ENCODE assay signal across 8 cellular contexts in the genomic region with DNA sequence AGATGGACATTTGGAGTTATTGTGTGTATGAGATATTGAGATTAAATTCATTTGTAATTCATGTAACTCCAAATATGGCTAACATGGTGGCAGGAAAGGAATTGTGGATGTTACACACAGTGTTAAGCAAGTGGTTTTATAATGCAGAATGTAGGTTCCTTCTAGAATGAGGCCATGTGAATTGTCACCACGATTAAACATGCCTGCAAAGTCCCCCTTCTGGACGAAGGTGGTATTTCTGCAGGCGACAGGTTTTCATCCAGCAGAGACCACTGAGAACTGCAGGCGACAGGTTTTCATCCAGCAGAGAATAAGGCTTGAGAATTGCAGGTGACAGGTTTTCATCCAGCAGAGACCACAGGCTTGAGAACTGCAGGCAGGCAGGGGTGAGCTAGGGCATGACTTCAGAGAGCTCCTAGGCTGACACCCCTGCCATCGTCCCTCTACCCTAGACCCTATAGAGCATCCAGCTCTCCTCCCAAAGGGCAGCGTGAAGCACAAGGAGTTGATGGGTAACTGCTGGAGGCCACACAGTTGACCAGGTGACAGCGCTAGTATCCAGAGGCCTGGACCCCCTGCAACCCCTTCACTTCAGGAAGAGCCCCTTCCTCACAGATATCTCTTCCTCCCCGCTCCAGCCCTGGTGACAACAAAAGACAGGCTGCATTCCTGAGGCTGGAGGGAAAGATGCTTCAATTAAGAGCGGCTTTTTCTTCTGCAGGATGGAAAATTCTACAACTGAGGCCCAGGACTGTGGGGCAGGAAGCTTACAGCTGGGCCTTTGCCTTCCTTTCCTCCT.
DNase-seq lines count a peak whose midpoint lies in the region; ATAC-seq and TF ChIP-seq lines count a peak whose summit lies in the region.

No MANE protein-coding gene starts in this region.

- DNase-seq in AG08395 (ENCODE audit: low spot score) (peak; percentile 60), GM13977 (ENCODE audit: low spot score) (peak; percentile 64), NCI-H2227 treated with DMSO at 0.1 percent for 48 hours (lab: John Stamatoyannopoulos, UW) (peak; percentile 34), type B pancreatic cell (ENCODE audit: extremely low spot score, unreplicated experiment) (no peak)
- DNase-seq in activated CD4-positive, alpha-beta T cell treated with anti-CD3 and anti-CD28 coated beads, Interleukin-2, amount 50 U/mL, for 48 hours = peak; percentile 52 to 63
- peak; percentile 47 to 53 (median 51) for DNase-seq in effector memory CD8-positive, alpha-beta T cell
- peak in 9 of 10 donors; percentile 19 to 58 (median 48) for DNase-seq in naive thymus-derived CD8-positive, alpha-beta T cell

- TF ChIP-seq CTCF in GM13977 (IDR thresholded peaks at IDR 0.05; ENCODE audit: extremely low read depth, insufficient read depth, missing control alignments) = peak; percentile 58
- peak; percentile 88 for TF ChIP-seq CTCF in type B pancreatic cell (conservative IDR thresholded peaks at IDR 0.05)

- peaks cover 0 to 2% of the 10 kb centered on the region in 2 donors for H3K9me3 Mint-ChIP-seq in effector memory CD8-positive, alpha-beta T cell
- H3K9me3 Mint-ChIP-seq in naive thymus-derived CD8-positive, alpha-beta T cell = no peaks in the 10 kb centered on the region
- H3K9me3 Mint-ChIP-seq in type B pancreatic cell = no peaks in the 10 kb centered on the region

- H3K27ac Mint-ChIP-seq in effector memory CD8-positive, alpha-beta T cell = no peak overlapping the region
- H3K27ac Mint-ChIP-seq in naive thymus-derived CD8-positive, alpha-beta T cell = no peak overlapping the region
- no peak overlapping the region for H3K27ac Mint-ChIP-seq in type B pancreatic cell

- H3K27me3 Mint-ChIP-seq in effector memory CD8-positive, alpha-beta T cell = peaks cover 11 to 16% of the 10 kb centered on the region in 2 donors
- H3K27me3 Mint-ChIP-seq in naive thymus-derived CD8-positive, alpha-beta T cell = peaks cover 3 to 27% (median 12%) of the 10 kb centered on the region in 5 donors
- H3K27me3 Mint-ChIP-seq in type B pancreatic cell = peaks cover 11% of the 10 kb centered on the region

- no peak overlapping the region for H3K4me3 Mint-ChIP-seq in effector memory CD8-positive, alpha-beta T cell
- H3K4me3 Mint-ChIP-seq in naive thymus-derived CD8-positive, alpha-beta T cell = no peak overlapping the region
- H3K4me3 Mint-ChIP-seq in type B pancreatic cell = no peak overlapping the region

- H3K4me1 Mint-ChIP-seq in effector memory CD8-positive, alpha-beta T cell (ENCODE audit: low read depth in 2 of 2) = no peaks in the 10 kb centered on the region
- H3K4me1 Mint-ChIP-seq in naive thymus-derived CD8-positive, alpha-beta T cell = no peaks in the 10 kb centered on the region
- H3K4me1 Mint-ChIP-seq in type B pancreatic cell (ENCODE audit: unreplicated experiment) = peaks cover 17% of the 10 kb centered on the region

- H3K36me3 Mint-ChIP-seq in effector memory CD8-positive, alpha-beta T cell (ENCODE audit: insufficient read depth) = no peaks in the 10 kb centered on the region
- H3K36me3 Mint-ChIP-seq in naive thymus-derived CD8-positive, alpha-beta T cell = no peaks in the 10 kb centered on the region
- H3K36me3 Mint-ChIP-seq in type B pancreatic cell = no peaks in the 10 kb centered on the region

- in situ Hi-C loops in GM13977 (cut with MboI; ENCODE audit: low pct_unique_long_range_greater_than_20kb, low sequenced_read_pairs, unreplicated experiment) = loop anchor here (25.0 kb wide), 1 partner anchor 194 kb away; no protein-coding TSS in a partner anchor

- POLR2A ChIA-PET in naive thymus-derived CD8-positive, alpha-beta T cell (lab: Charles Lee) = no interaction called here

- ATAC-seq in effector memory CD8-positive, alpha-beta T cell (replicated peaks) = peak; percentile 64
- peak; percentile 57 to 65 for ATAC-seq in naive thymus-derived CD8-positive, alpha-beta T cell
- no peak for ATAC-seq in esophagus mucosa
